In the genomic region with DNA sequence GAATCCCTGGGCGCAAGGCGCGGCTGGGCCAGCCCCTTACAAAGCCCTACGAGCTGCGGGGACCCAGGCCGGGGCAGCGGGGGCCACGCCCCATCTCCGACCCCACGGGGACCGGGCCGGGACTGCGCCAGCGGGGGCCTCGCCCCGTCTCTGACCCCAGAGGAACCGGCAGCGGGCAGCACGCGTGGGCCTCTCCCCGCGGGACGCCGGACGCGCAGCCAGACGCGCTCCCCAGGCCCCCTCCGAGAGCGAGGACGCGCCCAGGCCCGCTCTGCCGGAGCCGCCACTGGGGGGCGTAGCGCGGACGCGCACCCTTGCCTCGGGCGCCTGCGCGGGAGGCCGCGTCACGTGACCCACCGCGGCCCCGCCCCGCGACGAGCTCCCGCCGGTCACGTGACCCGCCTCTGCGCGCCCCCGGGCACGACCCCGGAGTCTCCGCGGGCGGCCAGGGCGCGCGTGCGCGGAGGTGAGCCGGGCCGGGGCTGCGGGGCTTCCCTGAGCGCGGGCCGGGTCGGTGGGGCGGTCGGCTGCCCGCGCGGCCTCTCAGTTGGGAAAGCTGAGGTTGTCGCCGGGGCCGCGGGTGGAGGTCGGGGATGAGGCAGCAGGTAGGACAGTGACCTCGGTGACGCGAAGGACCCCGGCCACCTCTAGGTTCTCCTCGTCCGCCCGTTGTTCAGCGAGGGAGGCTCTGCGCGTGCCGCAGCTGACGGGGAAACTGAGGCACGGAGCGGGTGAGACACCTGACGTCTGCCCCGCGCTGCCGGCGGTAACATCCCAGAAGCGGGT, we compare ENCODE assay signal across 1 cellular context.
A peak's percentile ranks its signal among the peaks of the same experiment; 100 is the strongest.
TF ChIP-seq lines count a peak whose summit lies in the region.

A gene (plus strand): TSS at position 422 of the 786 bp plus-strand sequence. CDS start 3,006 bp downstream, outside the sequence.

TF ChIP-seq in HEK293, 187 proteins besides CTCF, POLR2A, EP300 and RAD21 (continued from another document and continues in another):
- TF ChIP-seq SP7 (tag by site-specific recombination; IDR thresholded peaks at IDR 0.05) (no peak), ZNF423 (tag by site-specific recombination; IDR thresholded peaks at IDR 0.05) (peak; percentile 74), ZNF155 (tag by site-specific recombination; IDR thresholded peaks at IDR 0.05) (no peak), ZNF549 (tag by site-specific recombination; IDR thresholded peaks at IDR 0.05) (no peak), SETDB1 (IDR thresholded peaks at IDR 0.05; ENCODE audit: insufficient read length, low read length) (no peak), MZF1 (tag by site-specific recombination; IDR thresholded peaks at IDR 0.05; ENCODE audit: borderline replicate concordance) (no peak), ZNF302 (tag by site-specific recombination; IDR thresholded peaks at IDR 0.05; ENCODE audit: low read depth) (no peak), ZFP69B (tag by site-specific recombination; IDR thresholded peaks at IDR 0.05) (0 out of 2 replicates have a peak, but pooled peaks have one; percentile 22), ZNF146 (tag by site-specific recombination; IDR thresholded peaks at IDR 0.05) (no peak), ZNF292 (tag by site-specific recombination; IDR thresholded peaks at IDR 0.05; ENCODE audit: borderline replicate concordance, low read depth) (no peak), ZBTB1 (tag by site-specific recombination; IDR thresholded peaks at IDR 0.05) (no peak), YY2 (tag by site-specific recombination; IDR thresholded peaks at IDR 0.05) (no peak), ZNF701 (tag by site-specific recombination; IDR thresholded peaks at IDR 0.05) (no peak), ZBTB8A (tag by site-specific recombination; IDR thresholded peaks at IDR 0.05) (peak; percentile 96), KLF10 (tag by site-specific recombination; IDR thresholded peaks at IDR 0.05) (peak; percentile 76; the same call in 1 of the 2 replicates), TCF7L2 (IDR thresholded peaks at IDR 0.05; ENCODE audit: borderline replicate concordance, low read depth, low read length) (no peak), ZNF626 (tag by site-specific recombination; IDR thresholded peaks at IDR 0.05) (no peak; the same call in 1 of the 2 replicates), ZNF416 (tag by site-specific recombination; IDR thresholded peaks at IDR 0.05) (no peak), ZNF747 (tag by site-specific recombination; IDR thresholded peaks at IDR 0.05) (no peak), GLI2 (tag by site-specific recombination; IDR thresholded peaks at IDR 0.05; ENCODE audit: borderline replicate concordance, low read depth) (no peak), ZNF211 (tag by site-specific recombination; IDR thresholded peaks at IDR 0.05; ENCODE audit: low read depth) (no peak), ZNF2 (tag by site-specific recombination; IDR thresholded peaks at IDR 0.05) (no peak), ZXDB (tag by site-specific recombination; IDR thresholded peaks at IDR 0.05) (peak; percentile 86), ZNF76 (tag by site-specific recombination; IDR thresholded peaks at IDR 0.05; ENCODE audit: borderline replicate concordance, low read depth) (no peak), ZNF571 (tag by site-specific recombination; IDR thresholded peaks at IDR 0.05) (no peak), ZNF600 (tag by site-specific recombination; IDR thresholded peaks at IDR 0.05) (no peak; the same call in none of the 2 replicates), ZNF670 (tag by site-specific recombination; IDR thresholded peaks at IDR 0.05; ENCODE audit: low read depth) (no peak), ZFHX2 (tag by site-specific recombination; conservative IDR thresholded peaks at IDR 0.05) (no peak; the same call in none of the 2 replicates), ZNF239 (tag by site-specific recombination; IDR thresholded peaks at IDR 0.05) (no peak), WT1 (tag by site-specific recombination; IDR thresholded peaks at IDR 0.05) (no peak), ZNF274 (IDR thresholded peaks at IDR 0.05; ENCODE audit: low read length) (no peak), ZNF274 (tag by site-specific recombination; IDR thresholded peaks at IDR 0.05; ENCODE audit: borderline replicate concordance) (no peak), SP2 (tag by site-specific recombination; IDR thresholded peaks at IDR 0.05) (no peak), ZNF354C (tag by site-specific recombination; IDR thresholded peaks at IDR 0.05; ENCODE audit: borderline replicate concordance, low read depth) (no peak), ZNF501 (tag by site-specific recombination; IDR thresholded peaks at IDR 0.05) (peak; percentile 73), ZNF664 (tag by site-specific recombination; IDR thresholded peaks at IDR 0.05) (no peak)
- TF ChIP-seq, protein P1, sequence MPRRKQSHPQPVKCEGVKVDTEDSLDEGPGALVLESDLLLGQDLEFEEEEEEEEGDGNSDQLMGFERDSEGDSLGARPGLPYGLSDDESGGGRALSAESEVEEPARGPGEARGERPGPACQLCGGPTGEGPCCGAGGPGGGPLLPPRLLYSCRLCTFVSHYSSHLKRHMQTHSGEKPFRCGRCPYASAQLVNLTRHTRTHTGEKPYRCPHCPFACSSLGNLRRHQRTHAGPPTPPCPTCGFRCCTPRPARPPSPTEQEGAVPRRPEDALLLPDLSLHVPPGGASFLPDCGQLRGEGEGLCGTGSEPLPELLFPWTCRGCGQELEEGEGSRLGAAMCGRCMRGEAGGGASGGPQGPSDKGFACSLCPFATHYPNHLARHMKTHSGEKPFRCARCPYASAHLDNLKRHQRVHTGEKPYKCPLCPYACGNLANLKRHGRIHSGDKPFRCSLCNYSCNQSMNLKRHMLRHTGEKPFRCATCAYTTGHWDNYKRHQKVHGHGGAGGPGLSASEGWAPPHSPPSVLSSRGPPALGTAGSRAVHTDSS (tag by site-specific recombination; IDR thresholded peaks at IDR 0.05): 0 out of 2 replicates have a peak, but pooled peaks have one; percentile 19
- TF ChIP-seq, protein P2, sequence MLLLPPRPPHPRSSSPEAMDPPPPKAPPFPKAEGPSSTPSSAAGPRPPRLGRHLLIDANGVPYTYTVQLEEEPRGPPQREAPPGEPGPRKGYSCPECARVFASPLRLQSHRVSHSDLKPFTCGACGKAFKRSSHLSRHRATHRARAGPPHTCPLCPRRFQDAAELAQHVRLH (tag by site-specific recombination; IDR thresholded peaks at IDR 0.05): no peak
- TF ChIP-seq, protein P3, sequence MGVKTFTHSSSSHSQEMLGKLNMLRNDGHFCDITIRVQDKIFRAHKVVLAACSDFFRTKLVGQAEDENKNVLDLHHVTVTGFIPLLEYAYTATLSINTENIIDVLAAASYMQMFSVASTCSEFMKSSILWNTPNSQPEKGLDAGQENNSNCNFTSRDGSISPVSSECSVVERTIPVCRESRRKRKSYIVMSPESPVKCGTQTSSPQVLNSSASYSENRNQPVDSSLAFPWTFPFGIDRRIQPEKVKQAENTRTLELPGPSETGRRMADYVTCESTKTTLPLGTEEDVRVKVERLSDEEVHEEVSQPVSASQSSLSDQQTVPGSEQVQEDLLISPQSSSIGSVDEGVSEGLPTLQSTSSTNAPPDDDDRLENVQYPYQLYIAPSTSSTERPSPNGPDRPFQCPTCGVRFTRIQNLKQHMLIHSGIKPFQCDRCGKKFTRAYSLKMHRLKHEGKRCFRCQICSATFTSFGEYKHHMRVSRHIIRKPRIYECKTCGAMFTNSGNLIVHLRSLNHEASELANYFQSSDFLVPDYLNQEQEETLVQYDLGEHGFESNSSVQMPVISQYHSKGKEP (tag by site-specific recombination; IDR thresholded peaks at IDR 0.05): no peak
- TF ChIP-seq, protein P4, sequence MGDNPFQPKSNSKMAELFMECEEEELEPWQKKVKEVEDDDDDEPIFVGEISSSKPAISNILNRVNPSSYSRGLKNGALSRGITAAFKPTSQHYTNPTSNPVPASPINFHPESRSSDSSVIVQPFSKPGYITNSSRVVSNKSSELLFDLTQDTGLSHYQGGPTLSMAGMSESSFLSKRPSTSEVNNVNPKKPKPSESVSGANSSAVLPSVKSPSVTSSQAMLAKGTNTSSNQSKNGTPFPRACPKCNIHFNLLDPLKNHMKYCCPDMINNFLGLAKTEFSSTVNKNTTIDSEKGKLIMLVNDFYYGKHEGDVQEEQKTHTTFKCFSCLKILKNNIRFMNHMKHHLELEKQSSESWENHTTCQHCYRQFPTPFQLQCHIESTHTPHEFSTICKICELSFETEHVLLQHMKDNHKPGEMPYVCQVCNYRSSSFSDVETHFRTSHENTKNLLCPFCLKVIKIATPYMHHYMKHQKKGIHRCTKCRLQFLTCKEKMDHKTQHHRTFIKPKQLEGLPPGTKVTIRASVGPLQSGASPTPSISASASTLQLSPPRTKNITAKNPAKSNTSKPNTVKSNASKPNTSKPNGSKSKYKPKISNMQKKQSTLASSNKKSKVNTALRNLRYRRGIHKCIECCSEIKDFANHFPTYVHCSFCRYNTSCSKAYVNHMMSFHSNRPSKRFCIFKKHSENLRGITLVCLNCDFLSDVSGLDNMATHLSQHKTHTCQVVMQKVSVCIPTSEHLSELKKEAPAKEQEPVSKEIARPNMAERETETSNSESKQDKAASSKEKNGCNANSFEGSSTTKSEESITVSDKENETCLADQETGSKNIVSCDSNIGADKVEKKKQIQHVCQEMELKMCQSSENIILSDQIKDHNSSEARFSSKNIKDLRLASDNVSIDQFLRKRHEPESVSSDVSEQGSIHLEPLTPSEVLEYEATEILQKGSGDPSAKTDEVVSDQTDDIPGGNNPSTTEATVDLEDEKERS (tag by site-specific recombination; IDR thresholded peaks at IDR 0.05): no peak
- TF ChIP-seq, protein P5, sequence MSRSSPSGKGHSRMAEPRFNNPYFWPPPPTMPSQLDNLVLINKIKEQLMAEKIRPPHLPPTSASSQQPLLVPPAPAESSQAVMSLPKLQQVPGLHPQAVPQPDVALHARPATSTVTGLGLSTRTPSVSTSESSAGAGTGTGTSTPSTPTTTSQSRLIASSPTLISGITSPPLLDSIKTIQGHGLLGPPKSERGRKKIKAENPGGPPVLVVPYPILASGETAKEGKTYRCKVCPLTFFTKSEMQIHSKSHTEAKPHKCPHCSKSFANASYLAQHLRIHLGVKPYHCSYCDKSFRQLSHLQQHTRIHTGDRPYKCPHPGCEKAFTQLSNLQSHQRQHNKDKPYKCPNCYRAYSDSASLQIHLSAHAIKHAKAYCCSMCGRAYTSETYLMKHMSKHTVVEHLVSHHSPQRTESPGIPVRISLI (tag by site-specific recombination; IDR thresholded peaks at IDR 0.05): no peak
- TF ChIP-seq, protein P6, sequence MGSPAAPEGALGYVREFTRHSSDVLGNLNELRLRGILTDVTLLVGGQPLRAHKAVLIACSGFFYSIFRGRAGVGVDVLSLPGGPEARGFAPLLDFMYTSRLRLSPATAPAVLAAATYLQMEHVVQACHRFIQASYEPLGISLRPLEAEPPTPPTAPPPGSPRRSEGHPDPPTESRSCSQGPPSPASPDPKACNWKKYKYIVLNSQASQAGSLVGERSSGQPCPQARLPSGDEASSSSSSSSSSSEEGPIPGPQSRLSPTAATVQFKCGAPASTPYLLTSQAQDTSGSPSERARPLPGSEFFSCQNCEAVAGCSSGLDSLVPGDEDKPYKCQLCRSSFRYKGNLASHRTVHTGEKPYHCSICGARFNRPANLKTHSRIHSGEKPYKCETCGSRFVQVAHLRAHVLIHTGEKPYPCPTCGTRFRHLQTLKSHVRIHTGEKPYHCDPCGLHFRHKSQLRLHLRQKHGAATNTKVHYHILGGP (tag by site-specific recombination; IDR thresholded peaks at IDR 0.05): no peak
- TF ChIP-seq, protein P7, sequence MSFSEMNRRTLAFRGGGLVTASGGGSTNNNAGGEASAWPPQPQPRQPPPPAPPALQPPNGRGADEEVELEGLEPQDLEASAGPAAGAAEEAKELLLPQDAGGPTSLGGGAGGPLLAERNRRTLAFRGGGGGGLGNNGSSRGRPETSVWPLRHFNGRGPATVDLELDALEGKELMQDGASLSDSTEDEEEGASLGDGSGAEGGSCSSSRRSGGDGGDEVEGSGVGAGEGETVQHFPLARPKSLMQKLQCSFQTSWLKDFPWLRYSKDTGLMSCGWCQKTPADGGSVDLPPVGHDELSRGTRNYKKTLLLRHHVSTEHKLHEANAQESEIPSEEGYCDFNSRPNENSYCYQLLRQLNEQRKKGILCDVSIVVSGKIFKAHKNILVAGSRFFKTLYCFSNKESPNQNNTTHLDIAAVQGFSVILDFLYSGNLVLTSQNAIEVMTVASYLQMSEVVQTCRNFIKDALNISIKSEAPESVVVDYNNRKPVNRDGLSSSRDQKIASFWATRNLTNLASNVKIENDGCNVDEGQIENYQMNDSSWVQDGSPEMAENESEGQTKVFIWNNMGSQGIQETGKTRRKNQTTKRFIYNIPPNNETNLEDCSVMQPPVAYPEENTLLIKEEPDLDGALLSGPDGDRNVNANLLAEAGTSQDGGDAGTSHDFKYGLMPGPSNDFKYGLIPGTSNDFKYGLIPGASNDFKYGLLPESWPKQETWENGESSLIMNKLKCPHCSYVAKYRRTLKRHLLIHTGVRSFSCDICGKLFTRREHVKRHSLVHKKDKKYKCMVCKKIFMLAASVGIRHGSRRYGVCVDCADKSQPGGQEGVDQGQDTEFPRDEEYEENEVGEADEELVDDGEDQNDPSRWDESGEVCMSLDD (tag by site-specific recombination; IDR thresholded peaks at IDR 0.05): no peak
- TF ChIP-seq, protein P8, sequence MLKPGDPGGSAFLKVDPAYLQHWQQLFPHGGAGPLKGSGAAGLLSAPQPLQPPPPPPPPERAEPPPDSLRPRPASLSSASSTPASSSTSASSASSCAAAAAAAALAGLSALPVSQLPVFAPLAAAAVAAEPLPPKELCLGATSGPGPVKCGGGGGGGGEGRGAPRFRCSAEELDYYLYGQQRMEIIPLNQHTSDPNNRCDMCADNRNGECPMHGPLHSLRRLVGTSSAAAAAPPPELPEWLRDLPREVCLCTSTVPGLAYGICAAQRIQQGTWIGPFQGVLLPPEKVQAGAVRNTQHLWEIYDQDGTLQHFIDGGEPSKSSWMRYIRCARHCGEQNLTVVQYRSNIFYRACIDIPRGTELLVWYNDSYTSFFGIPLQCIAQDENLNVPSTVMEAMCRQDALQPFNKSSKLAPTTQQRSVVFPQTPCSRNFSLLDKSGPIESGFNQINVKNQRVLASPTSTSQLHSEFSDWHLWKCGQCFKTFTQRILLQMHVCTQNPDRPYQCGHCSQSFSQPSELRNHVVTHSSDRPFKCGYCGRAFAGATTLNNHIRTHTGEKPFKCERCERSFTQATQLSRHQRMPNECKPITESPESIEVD (tag by site-specific recombination; IDR thresholded peaks at IDR 0.05): no peak
- TF ChIP-seq, protein P9, sequence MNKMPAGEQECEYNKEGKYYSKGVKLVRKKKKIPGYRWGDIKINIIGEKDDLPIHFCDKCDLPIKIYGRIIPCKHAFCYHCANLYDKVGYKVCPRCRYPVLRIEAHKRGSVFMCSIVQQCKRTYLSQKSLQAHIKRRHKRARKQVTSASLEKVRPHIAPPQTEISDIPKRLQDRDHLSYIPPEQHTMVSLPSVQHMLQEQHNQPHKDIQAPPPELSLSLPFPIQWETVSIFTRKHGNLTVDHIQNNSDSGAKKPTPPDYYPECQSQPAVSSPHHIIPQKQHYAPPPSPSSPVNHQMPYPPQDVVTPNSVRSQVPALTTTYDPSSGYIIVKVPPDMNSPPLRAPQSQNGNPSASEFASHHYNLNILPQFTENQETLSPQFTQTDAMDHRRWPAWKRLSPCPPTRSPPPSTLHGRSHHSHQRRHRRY (tag by site-specific recombination; IDR thresholded peaks at IDR 0.05): no peak
